ENCODE assay signal across 8 cellular contexts in the genomic region with DNA sequence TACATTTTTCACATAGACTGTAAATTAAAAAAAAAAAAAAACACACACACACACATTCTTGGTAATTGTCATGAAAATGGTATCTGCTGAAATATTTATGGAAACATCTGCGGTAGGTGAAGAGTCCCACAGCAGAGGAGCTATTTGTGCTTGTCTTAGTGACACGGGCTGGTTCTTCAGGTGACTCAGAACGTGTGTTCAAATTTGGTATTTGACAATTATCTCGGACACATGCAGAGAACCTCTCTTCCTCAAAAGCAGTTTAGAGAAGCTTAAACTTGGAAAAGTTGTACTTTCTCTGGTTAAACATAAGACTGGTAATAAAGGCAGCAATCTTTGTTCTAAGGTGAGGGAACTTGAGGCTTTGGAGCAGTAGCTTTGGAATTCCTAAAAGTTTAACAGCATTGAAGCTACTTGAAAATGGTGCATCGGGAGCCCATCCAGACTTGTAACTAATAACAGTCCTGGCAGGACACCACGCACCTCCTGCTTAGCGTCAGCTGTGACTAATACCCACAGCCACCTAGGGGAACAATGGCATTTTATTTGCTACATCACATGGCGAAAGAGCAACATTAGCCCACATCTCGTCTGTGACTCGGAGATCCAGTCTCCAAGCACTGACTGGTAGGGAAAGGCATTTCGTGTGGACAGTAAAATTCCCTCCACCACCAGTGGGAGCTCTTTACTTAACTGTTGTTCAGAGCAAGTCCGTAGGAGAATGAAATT.
DNase-seq lines count a peak whose midpoint lies in the region; TF ChIP-seq lines count a peak whose summit lies in the region.

No MANE protein-coding gene starts in this region.

- no peak overlapping the region for H3T11ph ChIP-seq in H9 (ENCODE audit: low read length)

- no peak overlapping the region for H2BK5ac ChIP-seq in H9 (ENCODE audit: insufficient read length, low read length)

- H3K27ac Mint-ChIP-seq in H9 (no peak overlapping the region), endodermal cell (no peak overlapping the region)

- H4K5ac ChIP-seq in H9 (ENCODE audit: insufficient read length, low read depth, low read length): no peak overlapping the region

- no peak overlapping the region for H2BK20ac ChIP-seq in H9 (ENCODE audit: low read depth, low read length, poor library complexity, severe bottlenecking)

- TF ChIP-seq CTCF in H9 (conservative IDR thresholded peaks at IDR 0.05): peak; percentile 71
- peak; percentile 50 for TF ChIP-seq CTCF in OCI-LY3 (IDR thresholded peaks at IDR 0.05; ENCODE audit: low read depth, low read length)
- peak; percentile 80 for TF ChIP-seq CTCF in endodermal cell (conservative IDR thresholded peaks at IDR 0.05)

- H3K4ac ChIP-seq in H9 (ENCODE audit: low read depth, low read length): no peak overlapping the region

- H3K23ac ChIP-seq in H9 (ENCODE audit: insufficient read length, low read depth, low read length): no peak overlapping the region

- no peaks in the 10 kb centered on the region for H3K79me1 ChIP-seq in H9 (ENCODE audit: insufficient read depth, low read depth, low read length, poor library complexity, severe bottlenecking)

- no peak overlapping the region for H3K27ac ChIP-seq in H9 (ENCODE audit: insufficient read length, low read depth, low read length)
- no peak overlapping the region for H3K27ac ChIP-seq in OCI-LY3 (ENCODE audit: low read length)
- no peak overlapping the region for H3K27ac ChIP-seq in endodermal cell (ENCODE audit: low read depth, low read length)

- H4K91ac ChIP-seq in H9 (ENCODE audit: insufficient read length, low read depth, low read length): no peak overlapping the region

- peak overlapping the region; percentile 32; the same call in 1 of the 2 replicates for H3K4me3 ChIP-seq in OCI-LY3 (ENCODE audit: low read length)
- no peak overlapping the region for H3K4me3 ChIP-seq in endodermal cell (ENCODE audit: low read length)

- H3K9me3 ChIP-seq in H9 (ENCODE audit: control insufficient read depth, low read depth, low read length) (no peaks in the 10 kb centered on the region), OCI-LY3 (ENCODE audit: insufficient read depth, low read length) (no peaks in the 10 kb centered on the region), endodermal cell (ENCODE audit: control insufficient read depth, low read length) (no peaks in the 10 kb centered on the region)

- H2BK15ac ChIP-seq in H9 (ENCODE audit: low read depth, low read length): no peak overlapping the region

- H3K36me3 Mint-ChIP-seq in H9 (ENCODE audit: insufficient read depth in 1 of 3, low read depth in 3 of 3): no peaks in the 10 kb centered on the region
- H3K36me3 Mint-ChIP-seq in endodermal cell (ENCODE audit: low read depth): no peaks in the 10 kb centered on the region

- no peak overlapping the region for H3K56ac ChIP-seq in H9 (ENCODE audit: insufficient read length, low read depth, low read length)

- H4K20me1 ChIP-seq in H9 (ENCODE audit: control insufficient read depth, insufficient read depth, insufficient read length): no peaks in the 10 kb centered on the region
- H4K20me1 ChIP-seq in OCI-LY3 (ENCODE audit: insufficient read depth, low read length): no peaks in the 10 kb centered on the region

- H3K4me2 ChIP-seq in H9 (ENCODE audit: insufficient read depth, insufficient read length, low read length): no peak overlapping the region
- peak overlapping the region; percentile 36 for H3K4me2 ChIP-seq in OCI-LY3 (ENCODE audit: low read length)

- DNase-seq in AG08395 (ENCODE audit: low spot score) (peak; percentile 46), H9 (peak; percentile 75), endodermal cell (peak; percentile 91), lung microvascular endothelial cell (ENCODE audit: low read depth in 2 of 2) (peak; percentile 43 to 65), KG1 (lab: John Stamatoyannopoulos, UW) (no peak), cortex of kidney (lab: John Stamatoyannopoulos, UW) (no peak), NOMO-1 (lab: John Stamatoyannopoulos, UW; ENCODE audit: unreplicated experiment in 2 of 2) (no peak)

- H3K14ac ChIP-seq in H9 (ENCODE audit: insufficient read depth, low read length): no peak overlapping the region

- no peak overlapping the region for H2BK12ac ChIP-seq in H9 (ENCODE audit: insufficient read length, low read depth, low read length)

- no peaks in the 10 kb centered on the region for H3K23me2 ChIP-seq in H9 (ENCODE audit: insufficient read length, low read depth, low read length, poor library complexity, severe bottlenecking)

- H3K27me3 Mint-ChIP-seq in H9 (ENCODE audit: low read depth) (no peaks in the 10 kb centered on the region; the same call in 1 of the 2 replicates), endodermal cell (ENCODE audit: insufficient read depth) (peaks cover 3% of the 10 kb centered on the region)

- no peak overlapping the region for H2BK120ac ChIP-seq in H9 (ENCODE audit: low read depth, low read length, poor library complexity, severe bottlenecking)

- H3K4me1 Mint-ChIP-seq in H9 (peaks cover 0 to 12% of the 10 kb centered on the region in 2 experiments; a peak in 2 of 4 replicates), endodermal cell (peaks cover 4% of the 10 kb centered on the region)

- no peaks in the 10 kb centered on the region for H3K79me2 ChIP-seq in H9 (ENCODE audit: insufficient read depth, low read length)
- no peaks in the 10 kb centered on the region for H3K79me2 ChIP-seq in OCI-LY3 (ENCODE audit: low read length)

- H3K9me3 Mint-ChIP-seq in H9 (no peaks in the 10 kb centered on the region), endodermal cell (no peaks in the 10 kb centered on the region)

- H3K4me1 ChIP-seq in H9 (ENCODE audit: insufficient read depth, low read length): peaks cover 2% of the 10 kb centered on the region; the same call in 1 of the 2 replicates
- no peaks in the 10 kb centered on the region for H3K4me1 ChIP-seq in OCI-LY3 (ENCODE audit: low read length)
- H3K4me1 ChIP-seq in endodermal cell (ENCODE audit: control insufficient read depth, insufficient read depth, low read length): peaks cover 2% of the 10 kb centered on the region

- H4K8ac ChIP-seq in H9 (replicated peaks; ENCODE audit: insufficient read length, low read depth, low read length): no peak overlapping the region

- H3K18ac ChIP-seq in H9 (ENCODE audit: insufficient read length, low read depth, low read length): no peak overlapping the region

- H3K27me3 ChIP-seq in H9 (ENCODE audit: insufficient read depth, low read length) (no peaks in the 10 kb centered on the region), OCI-LY3 (ENCODE audit: low read depth, low read length) (no peaks in the 10 kb centered on the region), endodermal cell (ENCODE audit: control insufficient read depth, insufficient read depth, low read length, poor library complexity, severe bottlenecking) (peaks cover 8% of the 10 kb centered on the region)

- H3K9ac ChIP-seq in H9 (ENCODE audit: extremely low read depth, insufficient read length, low read length): no peak overlapping the region
- H3K9ac ChIP-seq in OCI-LY3 (ENCODE audit: low read length): no peak overlapping the region
- no peak overlapping the region for H3K9ac ChIP-seq in endodermal cell (ENCODE audit: extremely low read depth, low read length, poor library complexity, severe bottlenecking)

- no CpG with 5 or more reads among the region's 12 CpGs for WGBS in H9 (ENCODE audit: extremely low coverage, insufficient read length, low lambda C conversion rate)
- WGBS in endodermal cell (ENCODE audit: insufficient coverage in 1 of 2, insufficient read length in 1 of 2), 2 experiments: 61 to 67% methylated on average over 8 to 12 of the region's 12 CpGs

- H2AK5ac ChIP-seq in H9 (ENCODE audit: insufficient read length, low read length): no peak overlapping the region

- H3K36me3 ChIP-seq in OCI-LY3 (replicated peaks; ENCODE audit: low read depth, low read length) (no peaks in the 10 kb centered on the region), endodermal cell (ENCODE audit: control insufficient read depth, insufficient read depth, low read length) (no peaks in the 10 kb centered on the region)

- H2AFZ ChIP-seq in H9 (ENCODE audit: low read length): no peak overlapping the region
- 0 out of 2 replicates have a peak overlapping the region, but pooled peaks have one; percentile 32 for H2AFZ ChIP-seq in OCI-LY3 (ENCODE audit: low read depth, low read length)

- H3K4me3 Mint-ChIP-seq in H9: no peak overlapping the region
- no peak overlapping the region for H3K4me3 Mint-ChIP-seq in endodermal cell

Comparison
In these comparisons a context has a peak if more than half of its experiments do, and no peak if none do; other contexts are left out.
1. DNase-seq: peak in AG08395 (single experiment), H9 (single experiment), endodermal cell (single experiment) and lung microvascular endothelial cell (2 of 2); none in KG1 (single experiment), cortex of kidney (single experiment) and NOMO-1 (0 of 2).
2. Peak in every context shown above with its lines, with median percentiles within 50 percentile points of each other: CTCF ChIP-seq.